In the genomic region with DNA sequence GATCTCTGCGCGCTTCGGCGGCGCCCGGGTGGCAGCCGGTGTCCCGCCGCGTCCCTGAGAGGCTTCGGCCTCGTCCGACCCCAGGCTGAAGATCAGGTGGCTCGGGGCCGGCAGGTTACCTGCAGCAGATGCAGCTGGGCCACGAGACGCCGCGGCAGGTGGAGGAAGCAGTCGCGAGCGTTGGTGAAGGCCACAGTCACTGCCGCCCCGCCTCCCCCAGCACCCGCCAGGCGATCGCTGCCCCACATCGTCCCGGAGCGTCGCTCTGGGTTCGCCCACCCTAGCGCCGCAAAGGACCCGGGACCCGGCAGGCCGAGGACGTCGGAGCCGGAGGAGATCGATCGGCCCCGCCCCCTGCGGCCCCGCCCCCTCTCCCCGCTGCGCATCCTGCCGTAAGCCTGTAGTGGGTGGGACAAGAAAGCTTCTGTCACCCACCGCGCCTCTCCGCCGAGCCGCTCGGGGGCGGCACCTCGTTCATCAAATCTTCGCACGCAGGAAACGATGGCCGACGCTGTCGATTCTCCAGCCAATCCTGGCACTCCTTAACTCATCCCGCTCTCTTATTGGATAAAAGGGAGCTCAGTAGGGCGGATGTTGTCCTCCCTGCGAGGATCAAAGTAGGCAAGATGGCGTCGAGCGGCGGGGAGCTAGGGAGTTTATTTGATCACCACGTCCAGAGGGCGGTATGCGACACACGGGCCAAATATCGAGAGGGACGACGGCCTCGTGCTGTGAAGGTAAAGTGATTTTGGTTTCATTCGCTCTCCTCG, we compare ENCODE assay signal across 8 cellular contexts. TPM values are rescaled to one million over a fixed set of nuclear protein-coding genes. Genes with fewer than 3 reads are reported as not detected.
DNase-seq lines count a peak whose midpoint lies in the region; ATAC-seq and TF ChIP-seq lines count a peak whose summit lies in the region.

Gene PEX1 (minus strand): TSS at position 333 of the 770 bp plus-strand sequence. CDS start 85 bp downstream, at position 248.
Gene RBM48 (plus strand): TSS at position 608 of the 770 bp plus-strand sequence. CDS start 19 bp downstream, at position 627.

- H3K4me3 Mint-ChIP-seq in activated naive CD4-positive, alpha-beta T cell treated with anti-CD3 and anti-CD28 coated beads, Interleukin-2, amount 50 U/mL, for 24 hours, result peak within 1 kb of the TSS; percentile 92

- H3K9me3 ChIP-seq in suprapubic skin, result no peaks in the 10 kb centered on the region

- peaks cover 23% of the 10 kb centered on the region for H3K4me1 ChIP-seq in suprapubic skin

- TF ChIP-seq POLR2A in GM10847 (IDR thresholded peaks at IDR 0.05; ENCODE audit: extremely low read depth, insufficient read length), result peak; percentile 51
- TF ChIP-seq POLR2A in suprapubic skin (IDR thresholded peaks at IDR 0.05), result peak; percentile 18 to 56

- no peak for TF ChIP-seq EP300 in suprapubic skin (IDR thresholded peaks at IDR 0.05)

- 0% methylated on average over 8 of the region's 79 CpGs for WGBS in suprapubic skin

- H3K4me3 ChIP-seq in suprapubic skin, result peak within 1 kb of the TSS; percentile 76

- DNase-seq in NCI-H1092 (lab: John Stamatoyannopoulos, UW), result peak; percentile 100
- peak; percentile 99 for DNase-seq in globus pallidus (ENCODE audit: low spot score)
- DNase-seq in nucleus accumbens (lab: John Stamatoyannopoulos, UW), result peak; percentile 65 to 99 (median 96)
- DNase-seq in suprapubic skin (ENCODE audit: low spot score in 2 of 2), result peak; percentile 97

- ATAC-seq in HG02610 (IDR thresholded peaks at IDR 0.05; ENCODE audit: unreplicated experiment) (peak; percentile 96), SK-N-SH treated with all-trans-retinoic acid at 6 μM for 48 hours (peak; percentile 95)

- no peaks in the 10 kb centered on the region for H3K9me3 Mint-ChIP-seq in activated naive CD4-positive, alpha-beta T cell treated with anti-CD3 and anti-CD28 coated beads, Interleukin-2, amount 50 U/mL, for 24 hours

- TF ChIP-seq CTCF in suprapubic skin (IDR thresholded peaks at IDR 0.05), result peak in 1 of 2 donors; percentile 27

- H3K4me1 Mint-ChIP-seq in activated naive CD4-positive, alpha-beta T cell treated with anti-CD3 and anti-CD28 coated beads, Interleukin-2, amount 50 U/mL, for 24 hours, result peaks cover 52% of the 10 kb centered on the region

- H3K36me3 ChIP-seq in suprapubic skin, result peaks cover 26% of the 10 kb centered on the region

- no peaks in the 10 kb centered on the region for H3K27me3 ChIP-seq in suprapubic skin

- H3K36me3 Mint-ChIP-seq in activated naive CD4-positive, alpha-beta T cell treated with anti-CD3 and anti-CD28 coated beads, Interleukin-2, amount 50 U/mL, for 24 hours, result peaks cover 10% of the 10 kb centered on the region

- peak within 1 kb of the TSS; percentile 98 for H3K27ac Mint-ChIP-seq in activated naive CD4-positive, alpha-beta T cell treated with anti-CD3 and anti-CD28 coated beads, Interleukin-2, amount 50 U/mL, for 24 hours

- peak within 1 kb of the TSS; percentile 93 for H3K27ac ChIP-seq in suprapubic skin

- no peaks in the 10 kb centered on the region for H3K27me3 Mint-ChIP-seq in activated naive CD4-positive, alpha-beta T cell treated with anti-CD3 and anti-CD28 coated beads, Interleukin-2, amount 50 U/mL, for 24 hours

TF ChIP-seq in SK-N-SH treated with all-trans-retinoic acid at 6 μM for 48 hours, 23 proteins besides CTCF, POLR2A, EP300 and RAD21:
- no peak for TF ChIP-seq CREB5 (CRISPR knock-in tag; IDR thresholded peaks at IDR 0.05; ENCODE audit: low read depth)
- no peak for TF ChIP-seq ESRRG (CRISPR knock-in tag; IDR thresholded peaks at IDR 0.05)
- TF ChIP-seq CSDC2 (CRISPR knock-in tag; IDR thresholded peaks at IDR 0.05), result 0 out of 2 replicates have a peak, but pooled peaks have one; percentile 10
- TF ChIP-seq PPARA (CRISPR knock-in tag; IDR thresholded peaks at IDR 0.05; ENCODE audit: borderline replicate concordance), result no peak
- TF ChIP-seq, protein P1, sequence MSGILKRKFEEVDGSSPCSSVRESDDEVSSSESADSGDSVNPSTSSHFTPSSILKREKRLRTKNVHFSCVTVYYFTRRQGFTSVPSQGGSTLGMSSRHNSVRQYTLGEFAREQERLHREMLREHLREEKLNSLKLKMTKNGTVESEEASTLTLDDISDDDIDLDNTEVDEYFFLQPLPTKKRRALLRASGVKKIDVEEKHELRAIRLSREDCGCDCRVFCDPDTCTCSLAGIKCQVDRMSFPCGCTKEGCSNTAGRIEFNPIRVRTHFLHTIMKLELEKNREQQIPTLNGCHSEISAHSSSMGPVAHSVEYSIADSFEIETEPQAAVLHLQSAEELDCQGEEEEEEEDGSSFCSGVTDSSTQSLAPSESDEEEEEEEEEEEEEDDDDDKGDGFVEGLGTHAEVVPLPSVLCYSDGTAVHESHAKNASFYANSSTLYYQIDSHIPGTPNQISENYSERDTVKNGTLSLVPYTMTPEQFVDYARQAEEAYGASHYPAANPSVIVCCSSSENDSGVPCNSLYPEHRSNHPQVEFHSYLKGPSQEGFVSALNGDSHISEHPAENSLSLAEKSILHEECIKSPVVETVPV (CRISPR knock-in tag; IDR thresholded peaks at IDR 0.05), result no peak
- TF ChIP-seq RARB (CRISPR knock-in tag; IDR thresholded peaks at IDR 0.05), result no peak
- TF ChIP-seq SNAI2 (CRISPR knock-in tag; IDR thresholded peaks at IDR 0.05), result no peak

RNA-seq across cellular contexts. Expression of gene PEX1, which starts in this region (rescaled TPM):
- 10 to 100 TPM; 20.4 to 66.3 (median 21.6) TPM for total RNA-seq in suprapubic skin

RNA-seq across cellular contexts. Expression of gene RBM48, which starts in this region (rescaled TPM):
- 10 to 100 TPM in 3 of 4 donors, 1 to 10 TPM in 1; 9.0 to 21.2 (median 13.6) TPM for total RNA-seq in suprapubic skin

Comparison
In these comparisons a context has a peak if more than half of its experiments do, and no peak if none do; other contexts are left out.
1. Peak in every context shown above with its lines: DNase-seq, ATAC-seq, H3K4me3 ChIP-seq and H3K27ac ChIP-seq.